ENCODE assay signal across 8 cellular contexts in genomic region chr4:128854433-128854832, GRCh38. TPM values are rescaled to one million over a fixed set of nuclear protein-coding genes. Genes with fewer than 3 reads are reported as not detected.
DNase-seq lines count a peak whose midpoint lies in the region; ATAC-seq and TF ChIP-seq lines count a peak whose summit lies in the region.

No MANE protein-coding gene starts in this region.

- peak in 6 of 10 donors; percentile 5 to 64 (median 50) for DNase-seq in naive thymus-derived CD8-positive, alpha-beta T cell
- no peak for DNase-seq in stimulated activated CD4-positive, alpha-beta T cell treated with anti-CD3 and anti-CD28 coated beads, Interleukin-2, amount 100 ng/mL, for 48 hours
- no peak for DNase-seq in omental fat pad (ENCODE audit: low spot score)
- DNase-seq in effector CD4-positive, alpha-beta T cell: no peak
- DNase-seq in iPS-NIHi11 (ENCODE audit: low spot score): no peak

- H3K27me3 Mint-ChIP-seq in T-helper 1 cell treated with Interleukin-12 subunit alpha and Interleukin-12 subunit beta and Interleukin-4 antibody, amounts not matched to agents 30 μg/mL and 1 μg/mL, for 36 hours (ENCODE audit: low read depth): no peaks in the 10 kb centered on the region
- no peaks in the 10 kb centered on the region for H3K27me3 Mint-ChIP-seq in naive thymus-derived CD8-positive, alpha-beta T cell

- no peak for TF ChIP-seq CTCF in omental fat pad (IDR thresholded peaks at IDR 0.05)

- ATAC-seq in GM18868 (IDR thresholded peaks at IDR 0.05; ENCODE audit: unreplicated experiment) (peak; percentile 89), HG02678 (IDR thresholded peaks at IDR 0.05; ENCODE audit: unreplicated experiment) (peak; percentile 67), omental fat pad (ENCODE audit: low FRiP score) (no peak)
- ATAC-seq in naive thymus-derived CD8-positive, alpha-beta T cell: peak; percentile 95 to 99

- peak overlapping the region; percentile 88 for H3K27ac Mint-ChIP-seq in T-helper 1 cell treated with Interleukin-12 subunit alpha and Interleukin-12 subunit beta and Interleukin-4 antibody, amounts not matched to agents 30 μg/mL and 1 μg/mL, for 36 hours
- H3K27ac Mint-ChIP-seq in naive thymus-derived CD8-positive, alpha-beta T cell: peak overlapping the region; percentile 79 to 93 (median 90)

- peak overlapping the region; percentile 66 for H3K4me3 Mint-ChIP-seq in T-helper 1 cell treated with Interleukin-12 subunit alpha and Interleukin-12 subunit beta and Interleukin-4 antibody, amounts not matched to agents 30 μg/mL and 1 μg/mL, for 36 hours
- H3K4me3 Mint-ChIP-seq in naive thymus-derived CD8-positive, alpha-beta T cell: peak overlapping the region in 8 of 10 donors; percentile 11 to 78 (median 54)

- POLR2A ChIA-PET in naive thymus-derived CD8-positive, alpha-beta T cell (lab: Charles Lee): interaction anchor here (0.5 to 1.6 kb wide), 3 partner anchors 29 to 45 kb away, joined by 6 to 7 read pairs (median 6); partner anchors contain the start of gene JADE1

- peaks cover 28% of the 10 kb centered on the region for H3K4me1 Mint-ChIP-seq in T-helper 1 cell treated with Interleukin-12 subunit alpha and Interleukin-12 subunit beta and Interleukin-4 antibody, amounts not matched to agents 30 μg/mL and 1 μg/mL, for 36 hours (ENCODE audit: low read depth)
- peaks cover 24 to 36% (median 24%) of the 10 kb centered on the region in 4 donors for H3K4me1 Mint-ChIP-seq in naive thymus-derived CD8-positive, alpha-beta T cell

- H3K36me3 Mint-ChIP-seq in T-helper 1 cell treated with Interleukin-12 subunit alpha and Interleukin-12 subunit beta and Interleukin-4 antibody, amounts not matched to agents 30 μg/mL and 1 μg/mL, for 36 hours (ENCODE audit: low read depth): peaks cover 55% of the 10 kb centered on the region
- H3K36me3 Mint-ChIP-seq in naive thymus-derived CD8-positive, alpha-beta T cell: peaks cover 0 to 93% (median 23%) of the 10 kb centered on the region in 3 donors

- H3K9me3 Mint-ChIP-seq in T-helper 1 cell treated with Interleukin-12 subunit alpha and Interleukin-12 subunit beta and Interleukin-4 antibody, amounts not matched to agents 30 μg/mL and 1 μg/mL, for 36 hours: no peaks in the 10 kb centered on the region
- no peaks in the 10 kb centered on the region for H3K9me3 Mint-ChIP-seq in naive thymus-derived CD8-positive, alpha-beta T cell

RNA-seq across cellular contexts. Expression of gene JADE1, which starts 44.9 kb away (rescaled TPM):
- 10 to 100 TPM; 61.2 to 65.7 TPM for total RNA-seq in naive thymus-derived CD8-positive, alpha-beta T cell
- polyA plus RNA-seq in naive thymus-derived CD8-positive, alpha-beta T cell: 10 to 100 TPM; 45.8 to 52.8 (median 47.8) TPM
- 10 to 100 TPM; 37.2 to 57.4 (median 45.5) TPM for total RNA-seq in omental fat pad

Comparison
In these comparisons a context has a peak if more than half of its experiments do, and no peak if none do; other contexts are left out.
1. DNase-seq: peak in naive thymus-derived CD8-positive, alpha-beta T cell (6 of 10); none in stimulated activated CD4-positive, alpha-beta T cell treated with anti-CD3 and anti-CD28 coated beads, Interleukin-2, amount 100 ng/mL, for 48 hours (0 of 2), omental fat pad (single experiment), effector CD4-positive, alpha-beta T cell (single experiment) and iPS-NIHi11 (single experiment).